ENCODE assay signal across 1 cellular context in genomic region chr1:153253693-153254092, GRCh38.
TF ChIP-seq lines count a peak whose summit lies in the region.

No MANE protein-coding gene starts in this region.

TF ChIP-seq in GM12878, 131 proteins besides CTCF, POLR2A, EP300 and RAD21:
- TF ChIP-seq NR2C1 (IDR thresholded peaks at IDR 0.05) (no peak), DPF2 (IDR thresholded peaks at IDR 0.05) (no peak), ZBTB4 (CRISPR knock-in tag; IDR thresholded peaks at IDR 0.05) (no peak), RBBP5 (conservative IDR thresholded peaks at IDR 0.05) (no peak), RAD51 (IDR thresholded peaks at IDR 0.05) (no peak), MYC (IDR thresholded peaks at IDR 0.05; ENCODE audit: insufficient read depth, insufficient read length, insufficient replicate concordance, low read length, severe bottlenecking) (no peak), ZBTB33 (IDR thresholded peaks at IDR 0.05) (no peak), CBX5 (IDR thresholded peaks at IDR 0.05; ENCODE audit: low read depth) (no peak), SMAD1 (IDR thresholded peaks at IDR 0.05; ENCODE audit: low read depth, partially characterized antibody) (no peak), CBX3 (IDR thresholded peaks at IDR 0.05; ENCODE audit: borderline replicate concordance, low read depth) (no peak), FOXM1 (IDR thresholded peaks at IDR 0.05; ENCODE audit: low read depth, low read length) (no peak), GATAD2B (conservative IDR thresholded peaks at IDR 0.05; ENCODE audit: low read depth) (no peak), MXI1 (IDR thresholded peaks at IDR 0.05; ENCODE audit: low read depth, low read length) (no peak), KDM1A (IDR thresholded peaks at IDR 0.05; ENCODE audit: borderline replicate concordance) (no peak), HCFC1 (IDR thresholded peaks at IDR 0.05; ENCODE audit: low read length) (no peak), CHD4 (IDR thresholded peaks at IDR 0.05) (no peak), ATF7 (IDR thresholded peaks at IDR 0.05; ENCODE audit: low read depth) (no peak), SREBF2 (IDR thresholded peaks at IDR 0.05; ENCODE audit: low read length) (no peak), FOS (IDR thresholded peaks at IDR 0.05; ENCODE audit: borderline replicate concordance, extremely low read depth, insufficient read length) (no peak)
TF ChIP-seq in GM12878: peak in this region for 0.
